ENCODE assay signal across 9 cellular contexts in the genomic region with DNA sequence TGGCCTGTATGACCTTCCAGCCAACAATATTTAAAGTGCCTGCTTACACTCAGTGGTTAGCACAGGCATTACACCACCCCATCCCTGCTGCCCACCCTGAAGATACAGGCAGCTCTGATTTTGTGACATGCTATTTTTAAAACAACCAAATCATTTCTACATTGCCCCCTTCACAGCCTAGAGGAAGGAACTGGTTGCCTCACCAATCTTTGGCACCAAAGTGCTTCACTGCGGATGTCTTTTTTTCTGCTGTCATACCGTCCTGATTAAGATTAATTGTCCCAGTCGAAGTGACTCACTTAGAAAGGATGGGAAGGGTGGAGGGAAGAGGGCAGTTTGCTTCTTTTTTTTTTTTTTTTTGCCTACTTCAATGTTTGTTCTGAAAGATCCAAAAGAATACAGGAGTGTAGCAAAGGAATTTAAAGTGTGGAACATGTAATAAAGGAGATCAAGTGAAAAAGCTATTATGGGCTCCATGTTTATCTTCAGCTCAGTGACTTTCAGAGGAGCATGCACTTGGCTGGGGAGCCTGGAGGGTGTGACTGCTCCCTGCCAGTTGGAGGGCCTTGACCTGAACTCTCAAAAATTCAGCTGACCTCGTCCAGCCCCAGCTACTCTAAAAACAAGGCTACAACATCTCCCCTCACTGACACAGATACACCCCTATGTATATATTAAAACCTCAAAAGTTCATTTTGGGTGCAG.
DNase-seq lines count a peak whose midpoint lies in the region; ATAC-seq, FAIRE-seq and TF ChIP-seq lines count a peak whose summit lies in the region.
"Had no signal": no experiment of that assay in that cellular context is flagged by ENCODE, and none has a peak within 500 bp of the region (broad histone marks: within the 10 kb centered on the region; RNA-seq: fewer than 3 reads in every experiment).

No MANE protein-coding gene starts in this region.

- TF ChIP-seq EP300 in gastroesophageal sphincter (IDR thresholded peaks at IDR 0.05) (no peak), HepG2 (IDR thresholded peaks at IDR 0.05; ENCODE audit: low read depth in 2 of 2, low read length in 2 of 2) (no peak), HepG2 (CRISPR knock-in tag; IDR thresholded peaks at IDR 0.05; ENCODE audit: borderline replicate concordance) (no peak)

- H3K9me3 ChIP-seq in RWPE2 (ENCODE audit: severe bottlenecking) (no peaks in the 10 kb centered on the region), gastroesophageal sphincter (no peaks in the 10 kb centered on the region), HepG2 (ENCODE audit: low read length) (no peaks in the 10 kb centered on the region)

- no peak overlapping the region for H2AFZ ChIP-seq in HepG2 (ENCODE audit: low read length)

- TF ChIP-seq CTCF in RWPE2 (IDR thresholded peaks at IDR 0.05; ENCODE audit: poor library complexity, severe bottlenecking) (no peak), gastroesophageal sphincter (IDR thresholded peaks at IDR 0.05) (peak in 2 of 4 experiments; percentile 39 to 55), HepG2 (CRISPR knock-in tag; IDR thresholded peaks at IDR 0.05) (no peak)

- H3K4me1 ChIP-seq in RWPE2 (ENCODE audit: insufficient read depth, poor library complexity, severe bottlenecking) (peaks cover 10% of the 10 kb centered on the region), gastroesophageal sphincter (peaks cover 27 to 96% (median 53%) of the 10 kb centered on the region in 3 donors), HepG2 (ENCODE audit: insufficient read depth, low read length) (no peaks in the 10 kb centered on the region)

- H3K36me3 ChIP-seq in RWPE2 (ENCODE audit: low read depth), result no peaks in the 10 kb centered on the region
- H3K36me3 ChIP-seq in gastroesophageal sphincter, result no peaks in the 10 kb centered on the region
- no peaks in the 10 kb centered on the region for H3K36me3 ChIP-seq in HepG2 (replicated peaks in 1 of 2; ENCODE audit: control insufficient read depth in 1 of 2, insufficient read depth in 2 of 2, low read length in 2 of 2)

- BruUV-seq in HepG2 (replicated peaks; lab: Mats Ljungman, UMichigan), result no TSS peak

- no peaks in the 10 kb centered on the region for H4K20me1 ChIP-seq in HepG2 (ENCODE audit: insufficient read depth, low read length)

- TF ChIP-seq RAD21 in HepG2 (CRISPR knock-in tag; IDR thresholded peaks at IDR 0.05), result no peak

- H3K4me3 ChIP-seq in RWPE2 (ENCODE audit: severe bottlenecking) (no peak overlapping the region), gastroesophageal sphincter (no peak overlapping the region), skeletal muscle cell (ENCODE audit: low read depth, low read length) (no peak overlapping the region), HepG2 (replicated peaks in 1 of 3; ENCODE audit: insufficient read depth in 1 of 3, low read depth in 2 of 3, low read length in 3 of 3) (no peak overlapping the region)

- in situ Hi-C loops in HepG2 (cut with HindIII; ENCODE audit: extremely low pct_ligation_motif_present, low pct_unique_long_range_greater_than_20kb), result no loop called here

- no peak for TF ChIP-seq POLR2A in gastroesophageal sphincter (IDR thresholded peaks at IDR 0.05)
- no peak for TF ChIP-seq POLR2A in HepG2 (IDR thresholded peaks at IDR 0.05; ENCODE audit: insufficient read depth in 1 of 2, low read depth in 2 of 2, low read length in 2 of 2)

- 0% methylated on average over 2 to 4 of the region's 4 CpGs for WGBS in gastroesophageal sphincter (ENCODE audit: low coverage in 1 of 2), 2 donors
- 6% methylated on average over 4 of the region's 4 CpGs for WGBS in HepG2 (ENCODE audit: low lambda C conversion rate)

- no peak overlapping the region for H3K4me2 ChIP-seq in HepG2 (ENCODE audit: low read depth, low read length)

- CTCF ChIA-PET in HepG2 (lab: Yijun Ruan, JAX; ENCODE audit: low intra/inter-chr PET ratio, low total read pairs), result no interaction called here

- DNase-seq in GM04503 (ENCODE audit: low read depth), result peak; percentile 83
- DNase-seq in RWPE2 (ENCODE audit: low spot score), result no peak
- DNase-seq in skeletal muscle cell (ENCODE audit: low read depth), result peak; percentile 39
- DNase-seq in activated CD8-positive, alpha-beta memory T cell treated with anti-CD3 and anti-CD28 coated beads for 24 hours, result no peak
- DNase-seq in activated gamma-delta T cell treated with Interleukin-2 at 50 U/mL for 16 hours, result no peak
- DNase-seq in HepG2 (ENCODE audit: low spot score), result no peak
- DNase-seq: T-helper 2 cell had no signal

- no peak overlapping the region for H3K9ac ChIP-seq in HepG2 (ENCODE audit: insufficient read depth, low read depth, low read length)

- POLR2A ChIA-PET in HepG2 (lab: Yijun Ruan, JAX), result no interaction called here

- H3K27me3 ChIP-seq in RWPE2 (ENCODE audit: insufficient read depth, poor library complexity, severe bottlenecking) (no peaks in the 10 kb centered on the region), gastroesophageal sphincter (no peaks in the 10 kb centered on the region), HepG2 (ENCODE audit: control insufficient read depth in 1 of 2, insufficient read depth in 2 of 2, low read length in 2 of 2) (peaks cover 0 to 23% of the 10 kb centered on the region in 2 experiments; a peak in 1 of 5 replicates)

- intact Hi-C loops in HepG2 (cut with micrococcal nuclease; ENCODE audit: unreplicated experiment), result no loop called here

- H3K79me2 ChIP-seq in HepG2 (ENCODE audit: insufficient read depth, low read length), result no peaks in the 10 kb centered on the region

- H3K27ac ChIP-seq in RWPE2 (ENCODE audit: poor library complexity, severe bottlenecking) (peak overlapping the region; percentile 37), gastroesophageal sphincter (peak overlapping the region; percentile 82 to 91 (median 84)), HepG2 (ENCODE audit: extremely low read length, insufficient read depth, low read length) (no peak overlapping the region)

- FAIRE-seq in HepG2 (lab: Jason Lieb, UNC), result no peak

- ATAC-seq in RWPE2 (ENCODE audit: low read depth), result peak; percentile 79
- peak; percentile 90 for ATAC-seq in gastroesophageal sphincter
- ATAC-seq in HepG2, result no peak
- ATAC-seq in GM18498 (IDR thresholded peaks at IDR 0.05; ENCODE audit: unreplicated experiment), result no peak

TF ChIP-seq in HepG2, 621 proteins besides CTCF, POLR2A, EP300 and RAD21:
- TF ChIP-seq GLI4 (CRISPR knock-in tag; IDR thresholded peaks at IDR 0.05; ENCODE audit: borderline replicate concordance) (no peak), RBM39 (IDR thresholded peaks at IDR 0.05; ENCODE audit: low read depth, low read length, poor library complexity, severe bottlenecking) (no peak), ZSCAN30 (CRISPR knock-in tag; IDR thresholded peaks at IDR 0.05) (no peak), ZNF234 (CRISPR knock-in tag; conservative IDR thresholded peaks at IDR 0.05) (no peak), ELF4 (CRISPR knock-in tag; IDR thresholded peaks at IDR 0.05; ENCODE audit: borderline replicate concordance) (no peak), NR2C2 (CRISPR knock-in tag; IDR thresholded peaks at IDR 0.05; ENCODE audit: borderline replicate concordance) (no peak), HNRNPK (IDR thresholded peaks at IDR 0.05; ENCODE audit: low read depth, low read length, poor library complexity, severe bottlenecking) (no peak)
- TF ChIP-seq, protein P1, sequence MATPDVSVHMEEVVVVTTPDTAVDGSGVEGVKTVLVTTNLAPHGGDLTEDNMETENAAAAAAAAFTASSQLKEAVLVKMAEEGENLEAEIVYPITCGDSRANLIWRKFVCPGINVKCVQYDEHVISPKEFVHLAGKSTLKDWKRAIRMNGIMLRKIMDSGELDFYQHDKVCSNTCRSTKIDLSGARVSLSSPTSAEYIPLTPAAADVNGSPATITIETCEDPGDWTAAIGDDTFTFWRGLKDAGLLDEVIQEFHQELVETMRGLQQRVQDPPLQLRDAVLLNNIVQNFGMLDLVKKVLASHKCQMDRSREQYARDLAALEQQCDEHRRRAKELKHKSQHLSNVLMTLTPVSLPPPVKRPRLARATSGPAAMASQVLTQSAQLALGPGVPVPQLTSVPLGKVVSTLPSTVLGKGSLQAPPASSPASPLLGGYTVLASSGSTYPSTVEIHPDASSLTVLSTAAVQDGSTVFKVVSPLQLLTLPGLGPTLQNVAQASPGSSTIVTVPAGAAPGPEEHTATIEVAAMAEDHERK (CRISPR knock-in tag; IDR thresholded peaks at IDR 0.05; ENCODE audit: low read depth), result no peak
- TF ChIP-seq, protein P2, sequence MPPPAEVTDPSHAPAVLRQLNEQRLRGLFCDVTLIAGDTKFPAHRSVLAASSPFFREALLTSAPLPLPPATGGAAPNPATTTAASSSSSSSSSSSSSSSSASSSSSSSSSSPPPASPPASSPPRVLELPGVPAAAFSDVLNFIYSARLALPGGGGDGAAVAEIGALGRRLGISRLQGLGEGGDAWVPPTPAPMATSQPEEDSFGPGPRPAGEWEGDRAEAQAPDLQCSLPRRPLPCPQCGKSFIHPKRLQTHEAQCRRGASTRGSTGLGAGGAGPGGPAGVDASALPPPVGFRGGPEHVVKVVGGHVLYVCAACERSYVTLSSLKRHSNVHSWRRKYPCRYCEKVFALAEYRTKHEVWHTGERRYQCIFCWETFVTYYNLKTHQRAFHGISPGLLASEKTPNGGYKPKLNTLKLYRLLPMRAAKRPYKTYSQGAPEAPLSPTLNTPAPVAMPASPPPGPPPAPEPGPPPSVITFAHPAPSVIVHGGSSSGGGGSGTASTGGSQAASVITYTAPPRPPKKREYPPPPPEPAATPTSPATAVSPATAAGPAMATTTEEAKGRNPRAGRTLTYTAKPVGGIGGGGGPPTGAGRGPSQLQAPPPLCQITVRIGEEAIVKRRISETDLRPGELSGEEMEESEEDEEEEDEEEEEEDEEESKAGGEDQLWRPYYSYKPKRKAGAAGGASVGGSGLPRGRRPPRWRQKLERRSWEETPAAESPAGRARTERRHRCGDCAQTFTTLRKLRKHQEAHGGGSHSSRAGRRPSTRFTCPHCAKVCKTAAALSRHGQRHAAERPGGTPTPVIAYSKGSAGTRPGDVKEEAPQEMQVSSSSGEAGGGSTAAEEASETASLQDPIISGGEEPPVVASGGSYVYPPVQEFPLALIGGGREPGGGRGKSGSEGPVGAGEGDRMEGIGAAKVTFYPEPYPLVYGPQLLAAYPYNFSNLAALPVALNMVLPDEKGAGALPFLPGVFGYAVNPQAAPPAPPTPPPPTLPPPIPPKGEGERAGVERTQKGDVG (CRISPR knock-in tag; IDR thresholded peaks at IDR 0.05; ENCODE audit: borderline replicate concordance), result no peak

Comparison
In these comparisons a context has a peak if more than half of its experiments do, and no peak if none do; other contexts are left out.
1. DNase-seq: peak in GM04503 (single experiment) and skeletal muscle cell (single experiment); none in RWPE2 (single experiment), activated CD8-positive, alpha-beta memory T cell treated with anti-CD3 and anti-CD28 coated beads for 24 hours (single experiment), activated gamma-delta T cell treated with Interleukin-2 at 50 U/mL for 16 hours (single experiment) and HepG2 (single experiment).
2. ATAC-seq: peak in RWPE2 (single experiment) and gastroesophageal sphincter (single experiment); none in HepG2 (single experiment) and GM18498 (single experiment).